In the genomic region with DNA sequence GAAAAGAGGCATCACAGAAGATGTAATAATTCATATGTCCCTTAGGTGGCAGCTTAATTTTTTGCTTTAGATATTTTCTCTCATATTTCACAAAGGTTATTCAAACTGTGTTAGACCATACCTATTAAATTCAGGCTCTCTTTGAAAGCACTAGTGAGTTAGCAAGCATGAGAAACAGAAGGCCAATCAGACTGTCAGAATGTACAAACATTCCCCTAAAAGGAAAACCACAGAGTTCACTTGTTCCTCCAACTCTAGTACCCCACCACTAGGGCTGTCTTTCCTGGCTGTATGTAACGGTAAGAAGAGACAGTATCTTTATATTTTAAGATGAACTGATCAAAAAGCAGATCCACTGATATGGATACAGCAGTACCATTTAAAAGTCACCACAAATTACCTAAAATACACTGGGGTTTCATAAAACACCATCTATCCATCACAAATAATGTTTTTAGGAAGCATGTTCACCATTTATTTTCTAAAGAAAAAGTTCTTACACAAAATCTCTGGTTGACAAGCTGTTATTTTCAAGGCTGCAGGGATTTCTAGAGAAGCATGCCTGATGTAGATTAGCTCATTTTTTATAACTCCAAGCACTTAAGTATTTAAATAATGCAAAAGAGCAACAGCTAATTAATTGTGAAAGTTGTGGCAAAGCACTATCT, we compare ENCODE assay signal across 8 cellular contexts. TPM values are rescaled to one million over a fixed set of nuclear protein-coding genes. Genes with fewer than 3 reads are reported as not detected.
DNase-seq lines count a peak whose midpoint lies in the region; ATAC-seq and TF ChIP-seq lines count a peak whose summit lies in the region.

No MANE protein-coding gene starts in this region.

- peaks cover 49% of the 10 kb centered on the region for H3K79me2 ChIP-seq in OCI-LY7 (ENCODE audit: insufficient read depth, low read depth, low read length)

- DNase-seq in EH (ENCODE audit: low read depth) (peak; percentile 92), OCI-LY7 (ENCODE audit: low spot score) (peak; percentile 75), T47D (ENCODE audit: low read depth in 1 of 2, low spot score in 1 of 2) (peak; percentile 10 to 57), left lobe of liver (ENCODE audit: low spot score) (no peak)
- no peak for DNase-seq in effector CD8-positive, alpha-beta T cell (lab: John Stamatoyannopoulos, UW)

- H4K20me1 ChIP-seq in OCI-LY7 (ENCODE audit: insufficient read depth, low read length) = peaks cover 19% of the 10 kb centered on the region

- peak overlapping the region; percentile 75 for H3K27ac ChIP-seq in OCI-LY7 (ENCODE audit: low read depth, low read length, poor library complexity, severe bottlenecking)
- H3K27ac ChIP-seq in subcutaneous abdominal adipose tissue (ENCODE audit: low read depth, low read length) = peak overlapping the region; percentile 89

- H3K36me3 ChIP-seq in OCI-LY7 (ENCODE audit: insufficient read depth, low read length) (peaks cover 44% of the 10 kb centered on the region), subcutaneous abdominal adipose tissue (ENCODE audit: control insufficient read depth in 5 of 5, insufficient read depth in 5 of 5, low read length in 5 of 5) (peaks cover 14 to 23% (median 16%) of the 10 kb centered on the region in 5 donors)

- peak overlapping the region; percentile 94 for H3K4me3 ChIP-seq in OCI-LY7 (ENCODE audit: low read depth, low read length, poor library complexity, severe bottlenecking)
- H3K4me3 ChIP-seq in subcutaneous abdominal adipose tissue (ENCODE audit: low read depth in 1 of 5, low read length in 5 of 5) = peak overlapping the region; percentile 75 to 92 (median 88)

- no peak overlapping the region for H2AFZ ChIP-seq in OCI-LY7 (ENCODE audit: low read length)

- H3K4me2 ChIP-seq in OCI-LY7 (ENCODE audit: low read length) = peak overlapping the region; percentile 88

- intact Hi-C loops in OCI-LY7 (cut with micrococcal nuclease; ENCODE audit: unreplicated experiment) = loop anchor here (2.0 to 10.0 kb wide), 3 partner anchors 49 to 609 kb away; a partner anchor contains a TSS

- peak overlapping the region; percentile 31 to 95 (median 92) for H3K9ac ChIP-seq in subcutaneous abdominal adipose tissue (ENCODE audit: low read length in 5 of 5)

- no peaks in the 10 kb centered on the region for H3K9me2 ChIP-seq in OCI-LY7 (ENCODE audit: insufficient read depth, low read length)

- in situ Hi-C loops in T47D (cut with HindIII; ENCODE audit: low pct_unique_long_range_greater_than_20kb, low sequenced_read_pairs) = no loop called here

- TF ChIP-seq CTCF in OCI-LY7 (conservative IDR thresholded peaks at IDR 0.05; ENCODE audit: low read length) = peak; percentile 87

- BruUV-seq in OCI-LY7 (replicated peaks; lab: Mats Ljungman, UMichigan) = no TSS peak

- H3K9me3 ChIP-seq in OCI-LY7 (ENCODE audit: low read length) (no peaks in the 10 kb centered on the region), subcutaneous abdominal adipose tissue (ENCODE audit: control insufficient read depth in 5 of 5, low read length in 5 of 5) (no peaks in the 10 kb centered on the region)

- ATAC-seq in GM19351 (IDR thresholded peaks at IDR 0.05; ENCODE audit: unreplicated experiment) (peak; percentile 39), HG03469 (IDR thresholded peaks at IDR 0.05; ENCODE audit: unreplicated experiment) (peak; percentile 52), left lobe of liver (peak; percentile 20)

- CTCF ChIA-PET in OCI-LY7 (lab: Charles Lee; ENCODE audit: unreplicated experiment) = no interaction called here

- POLR2A ChIA-PET in OCI-LY7 (lab: Charles Lee) = interaction anchor here (0.7 to 1.5 kb wide), 7 partner anchors 8 to 487 kb away, joined by 3 to 15 read pairs (median 3); a partner anchor contains a TSS

- H3K4me1 ChIP-seq in OCI-LY7 (ENCODE audit: insufficient read depth, low read length, poor library complexity, severe bottlenecking) = peaks cover 32% of the 10 kb centered on the region
- H3K4me1 ChIP-seq in subcutaneous abdominal adipose tissue (ENCODE audit: control insufficient read depth in 5 of 5, insufficient read depth in 5 of 5, low read length in 5 of 5) = peaks cover 2 to 57% (median 47%) of the 10 kb centered on the region in 5 donors

- H3K27me3 ChIP-seq in subcutaneous abdominal adipose tissue (ENCODE audit: control insufficient read depth in 5 of 5, insufficient read depth in 4 of 5, low read length in 5 of 5) = no peaks in the 10 kb centered on the region

RNA-seq across cellular contexts. Expression of a gene that starts 1.8 kb away (rescaled TPM):
- 116 and 148 TPM in 2 replicates for total RNA-seq in OCI-LY7 (2014; rRNA removed; shearing (Covaris generic))
- total RNA-seq in OCI-LY7 (2022) (132 and 133 TPM in 2 replicates), left lobe of liver (27.1 TPM)

RNA-seq across cellular contexts. Expression of a gene that starts 19.3 kb away (rescaled TPM):
- total RNA-seq in OCI-LY7 (2014; rRNA removed; shearing (Covaris generic)) = not detected in 2 replicates
- total RNA-seq in OCI-LY7 (2022) = not detected in 2 replicates
- not detected for total RNA-seq in left lobe of liver

RNA-seq across cellular contexts. Expression of a gene that starts 43.6 kb away (rescaled TPM):
- 4.0 and 5.0 TPM in 2 replicates for total RNA-seq in OCI-LY7 (2014; rRNA removed; shearing (Covaris generic))
- total RNA-seq in OCI-LY7 (2022) (13.5 and 17.4 TPM in 2 replicates), left lobe of liver (2.8 TPM)

Comparison
In these comparisons a context has a peak if more than half of its experiments do, and no peak if none do; other contexts are left out.
1. DNase-seq: peak in EH (single experiment), OCI-LY7 (single experiment) and T47D (2 of 2); none in left lobe of liver (single experiment) and effector CD8-positive, alpha-beta T cell (single experiment).
2. Peak in every context shown above with its lines, with median percentiles within 50 percentile points of each other: ATAC-seq.